In the genomic region with DNA sequence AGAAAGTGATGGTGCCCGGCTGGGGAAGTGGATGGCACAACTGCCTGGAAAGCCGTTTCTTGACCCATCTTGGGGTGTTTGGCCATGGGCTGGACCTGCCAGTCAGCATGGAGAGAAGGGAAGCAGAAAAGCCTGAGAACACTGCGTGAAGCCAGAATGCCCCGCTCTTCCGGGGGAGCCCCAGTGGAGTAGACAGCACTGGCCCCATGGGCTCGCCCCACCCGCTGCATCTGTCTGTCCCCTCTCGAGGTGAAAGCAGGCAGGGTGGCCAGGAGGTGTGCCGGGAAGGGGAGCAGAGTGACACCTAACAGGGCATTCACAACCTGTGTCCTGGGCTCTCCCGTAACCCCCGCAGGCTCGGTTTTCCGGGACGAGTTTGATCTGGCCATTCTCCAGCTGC, we compare ENCODE assay signal across 21 cellular contexts.
"Had no signal": no experiment of that assay in that cellular context is flagged by ENCODE, and none has a peak within 500 bp of the region (broad histone marks: within the 10 kb centered on the region; RNA-seq: fewer than 3 reads in every experiment).

No MANE protein-coding gene starts in this region.

- H3K36me3 Mint-ChIP-seq: memory B cell; mesothelial cell of epicardium; naive B cell; naive thymus-derived CD4-positive, alpha-beta T cell had no signal

- DNase-seq: hippocampal formation; hypothalamus; immature natural killer cell; islet precursor cell; kidney; kidney glomerular epithelial cell; left cardiac atrium; left colon; left lung; left ventricle myocardium inferior; left ventricle myocardium superior; lower lobe of right lung; mammary epithelial cell; mesenchymal stem cell; mesendoderm; midbrain; mucosa of descending colon; naive B cell; naive thymus-derived CD4-positive, alpha-beta T cell had no signal

- H3K27ac Mint-ChIP-seq: immature natural killer cell; memory B cell; mesothelial cell of epicardium; naive B cell; naive thymus-derived CD4-positive, alpha-beta T cell had no signal

- H3K4me1 Mint-ChIP-seq: immature natural killer cell; memory B cell; mesothelial cell of epicardium; naive B cell; naive thymus-derived CD4-positive, alpha-beta T cell had no signal

- H3K4me3 Mint-ChIP-seq: immature natural killer cell; memory B cell; mesothelial cell of epicardium; naive B cell; naive thymus-derived CD4-positive, alpha-beta T cell had no signal

- H3K9me3 Mint-ChIP-seq: immature natural killer cell; memory B cell; mesothelial cell of epicardium; naive B cell; naive thymus-derived CD4-positive, alpha-beta T cell had no signal
